ENCODE assay signal across 1 cellular context in genomic region chr13:98842074-98842473, GRCh38.
TF ChIP-seq lines count a peak whose summit lies in the region.

No MANE protein-coding gene starts in this region.

TF ChIP-seq in HepG2, 621 proteins besides CTCF, POLR2A, EP300 and RAD21 (continued from another document and continues in another):
- TF ChIP-seq ARID5B (CRISPR knock-in tag; IDR thresholded peaks at IDR 0.05) = peak; percentile 70
- no peak for TF ChIP-seq TERF1 (CRISPR knock-in tag; IDR thresholded peaks at IDR 0.05)
- TF ChIP-seq NFE2L1 (CRISPR knock-in tag; IDR thresholded peaks at IDR 0.05; ENCODE audit: borderline replicate concordance) = no peak
- no peak for TF ChIP-seq ATF4 (CRISPR knock-in tag; IDR thresholded peaks at IDR 0.05)
- TF ChIP-seq CCDC6 (CRISPR knock-in tag; IDR thresholded peaks at IDR 0.05) = no peak
- TF ChIP-seq ZNF775 (CRISPR knock-in tag; IDR thresholded peaks at IDR 0.05; ENCODE audit: borderline replicate concordance) = no peak
- no peak for TF ChIP-seq ZNF557 (CRISPR knock-in tag; IDR thresholded peaks at IDR 0.05)
- peak; percentile 48 for TF ChIP-seq SAP130 (CRISPR knock-in tag; IDR thresholded peaks at IDR 0.05; ENCODE audit: low read depth)
- TF ChIP-seq PHF8 (CRISPR knock-in tag; IDR thresholded peaks at IDR 0.05) = no peak
- TF ChIP-seq ELF3 (CRISPR knock-in tag; IDR thresholded peaks at IDR 0.05) = no peak
- TF ChIP-seq MBNL3 (CRISPR knock-in tag; conservative IDR thresholded peaks at IDR 0.05) = no peak
- no peak for TF ChIP-seq ZKSCAN8 (CRISPR knock-in tag; IDR thresholded peaks at IDR 0.05; ENCODE audit: borderline replicate concordance)
- TF ChIP-seq RARA (CRISPR knock-in tag; IDR thresholded peaks at IDR 0.05) = peak; percentile 71; the same call in 1 of the 2 replicates
- no peak for TF ChIP-seq ZNF530 (CRISPR knock-in tag; IDR thresholded peaks at IDR 0.05; ENCODE audit: low read depth)
- peak; percentile 92 for TF ChIP-seq TFAP4 (IDR thresholded peaks at IDR 0.05; ENCODE audit: borderline replicate concordance, low read depth)
- TF ChIP-seq HBP1 (CRISPR knock-in tag; IDR thresholded peaks at IDR 0.05; ENCODE audit: low read depth) = no peak
- no peak for TF ChIP-seq TAF1 (CRISPR knock-in tag; IDR thresholded peaks at IDR 0.05)
- TF ChIP-seq HHEX (CRISPR knock-in tag; IDR thresholded peaks at IDR 0.05) = no peak
- TF ChIP-seq ZNF30 (CRISPR knock-in tag; IDR thresholded peaks at IDR 0.05) = no peak
- no peak for TF ChIP-seq ZMYM3 (CRISPR knock-in tag; IDR thresholded peaks at IDR 0.05)
- TF ChIP-seq PAF1 (CRISPR knock-in tag; IDR thresholded peaks at IDR 0.05) = no peak
- TF ChIP-seq MAFK (conservative IDR thresholded peaks at IDR 0.05 in 1 of 2, IDR thresholded peaks at IDR 0.05 in 1 of 2; ENCODE audit: low read length in 2 of 2) = no peak
- no peak for TF ChIP-seq ZNF549 (CRISPR knock-in tag; IDR thresholded peaks at IDR 0.05)
- no peak for TF ChIP-seq EHMT2 (IDR thresholded peaks at IDR 0.05; ENCODE audit: borderline replicate concordance, low read depth, low read length)
- no peak for TF ChIP-seq CENPBD1 (CRISPR knock-in tag; IDR thresholded peaks at IDR 0.05; ENCODE audit: borderline replicate concordance, low read depth)
- no peak for TF ChIP-seq DZIP1 (CRISPR knock-in tag; IDR thresholded peaks at IDR 0.05)
- TF ChIP-seq ZBTB7A (CRISPR knock-in tag; IDR thresholded peaks at IDR 0.05) = no peak
- no peak for TF ChIP-seq ZNF383 (CRISPR knock-in tag; IDR thresholded peaks at IDR 0.05; ENCODE audit: borderline replicate concordance)
- peak; percentile 39; the same call in 1 of the 2 replicates for TF ChIP-seq RXRB (CRISPR knock-in tag; IDR thresholded peaks at IDR 0.05; ENCODE audit: borderline replicate concordance)
- TF ChIP-seq MED1 (CRISPR knock-in tag; IDR thresholded peaks at IDR 0.05) = 0 out of 2 replicates have a peak, but pooled peaks have one; percentile 18
- no peak for TF ChIP-seq NFKBIZ (CRISPR knock-in tag; IDR thresholded peaks at IDR 0.05)
- no peak for TF ChIP-seq CENPT (CRISPR knock-in tag; IDR thresholded peaks at IDR 0.05; ENCODE audit: low read depth)
- TF ChIP-seq DDIT3 (CRISPR knock-in tag; IDR thresholded peaks at IDR 0.05) = no peak
- TF ChIP-seq CCAR2 (optimal IDR thresholded peaks at IDR 0.05; ENCODE audit: low read depth, low read length) = no peak
- TF ChIP-seq KDM6A (CRISPR knock-in tag; IDR thresholded peaks at IDR 0.05; ENCODE audit: low read depth) = 0 out of 2 replicates have a peak, but pooled peaks have one; percentile 26
- TF ChIP-seq ZNF562 (CRISPR knock-in tag; IDR thresholded peaks at IDR 0.05; ENCODE audit: borderline replicate concordance) = no peak
- 0 out of 2 replicates have a peak, but pooled peaks have one; percentile 21 for TF ChIP-seq THAP11 (CRISPR knock-in tag; IDR thresholded peaks at IDR 0.05)
- no peak for TF ChIP-seq DNMT3B (CRISPR knock-in tag; conservative IDR thresholded peaks at IDR 0.05)
- no peak for TF ChIP-seq PBX2 (CRISPR knock-in tag; IDR thresholded peaks at IDR 0.05)
- TF ChIP-seq NR2F6 (IDR thresholded peaks at IDR 0.05) = no peak
- TF ChIP-seq NR2F6 (CRISPR knock-in tag; IDR thresholded peaks at IDR 0.05) = no peak
- no peak for TF ChIP-seq PATZ1 (CRISPR knock-in tag; IDR thresholded peaks at IDR 0.05)
- no peak for TF ChIP-seq FOXO1 (CRISPR knock-in tag; IDR thresholded peaks at IDR 0.05)
- TF ChIP-seq AFF4 (CRISPR knock-in tag; IDR thresholded peaks at IDR 0.05) = no peak
- TF ChIP-seq DBP (CRISPR knock-in tag; IDR thresholded peaks at IDR 0.05; ENCODE audit: not compliant biosample characterization) = no peak
- no peak for TF ChIP-seq ZNF225 (CRISPR knock-in tag; IDR thresholded peaks at IDR 0.05)
